In the genomic region with DNA sequence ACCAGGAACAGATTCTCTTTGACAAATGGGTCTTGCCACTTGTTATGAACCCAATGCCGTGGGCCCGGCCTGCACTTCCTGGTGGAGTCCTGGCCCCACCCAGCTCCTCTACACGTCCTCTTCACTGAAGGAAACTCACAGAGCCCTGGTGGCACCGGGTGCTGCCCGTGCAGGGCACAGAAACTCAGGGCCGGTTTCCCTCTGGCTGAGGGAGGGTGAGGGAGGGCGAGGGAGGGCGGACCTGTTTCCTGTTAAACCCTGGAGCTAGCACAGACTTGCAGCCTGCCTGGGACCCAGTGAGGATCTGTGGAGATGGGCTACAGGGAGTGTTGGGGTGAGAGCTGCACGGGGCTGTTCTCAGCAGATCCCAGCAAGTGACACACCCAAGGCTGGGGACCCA, we compare ENCODE assay signal across 18 cellular contexts.
DNase-seq lines count a peak whose midpoint lies in the region; ATAC-seq and TF ChIP-seq lines count a peak whose summit lies in the region.
"Had no signal": no experiment of that assay in that cellular context is flagged by ENCODE, and none has a peak within 500 bp of the region (broad histone marks: within the 10 kb centered on the region; RNA-seq: fewer than 3 reads in every experiment).

No MANE protein-coding gene starts in this region.

- no peaks in the 10 kb centered on the region for H3K9me2 ChIP-seq in SK-N-SH

- TF ChIP-seq EP300 in SK-N-SH (IDR thresholded peaks at IDR 0.05; ENCODE audit: borderline replicate concordance in 1 of 2, low read depth in 1 of 2, low read length in 1 of 2) = no peak

- no peak overlapping the region for H3K4me3 ChIP-seq in SK-N-SH (ENCODE audit: low read depth in 2 of 2, low read length in 1 of 2)
- H3K4me3 ChIP-seq in mucosa of descending colon = no peak overlapping the region
- H3K4me3 ChIP-seq: MG63, SJCRH30 had no signal

- CTCF ChIA-PET in SK-N-SH (lab: Yijun Ruan, JAX) = interaction anchor here (1.5 to 1.6 kb wide), 2 partner anchors 16 to 40 kb away, joined by 3 to 4 read pairs; no protein-coding TSS in a partner anchor

- WGBS in SK-N-SH (ENCODE audit: low lambda C conversion rate) = 25% methylated on average over 7 of the region's 9 CpGs

- no peak overlapping the region for H3K4me2 ChIP-seq in SK-N-SH

- no peaks in the 10 kb centered on the region for H3K79me2 ChIP-seq in SK-N-SH (ENCODE audit: insufficient read depth)

- H3K36me3 ChIP-seq in SK-N-SH (replicated peaks in 1 of 2; ENCODE audit: control insufficient read depth in 1 of 2, insufficient read depth in 2 of 2, low read length in 1 of 2) (no peaks in the 10 kb centered on the region), mucosa of descending colon (ENCODE audit: low read depth) (no peaks in the 10 kb centered on the region)
- H3K36me3 ChIP-seq: MG63, SJCRH30 had no signal

- DNase-seq in SK-N-SH (peak; percentile 75), UCSD-AML1 (lab: John Stamatoyannopoulos, UW; ENCODE audit: unreplicated experiment) (peak; percentile 14), mucosa of descending colon (peak in 1 of 3 donors; percentile 24), globus pallidus (ENCODE audit: low spot score) (no peak), HUDEP-2 (lab: John Stamatoyannopoulos, UW; ENCODE audit: unreplicated experiment in 76 of 76) (no peak), dermis blood vessel endothelial cell (no peak)
- DNase-seq in stimulated activated CD4-positive, alpha-beta T cell treated with anti-CD3 and anti-CD28 coated beads, Interleukin-15, amount 100 ng/mL, for 24 hours = no peak
- DNase-seq: 8988T, Caco-2, DMS79 treated with DMSO at 0.1 percent for 48 hours, MG63, NCI-H1105, NCI-H1930, NCI-H510A treated with DMSO at 0.1 percent for 48 hours, SJCRH30 had no signal

- no peaks in the 10 kb centered on the region for H4K20me1 ChIP-seq in SK-N-SH (ENCODE audit: insufficient read depth)

- TF ChIP-seq RAD21 in SK-N-SH (IDR thresholded peaks at IDR 0.05; ENCODE audit: low read length) = no peak

- H3K9me3 ChIP-seq in SK-N-SH (peaks cover 5% of the 10 kb centered on the region; the same call in 1 of the 2 replicates), mucosa of descending colon (no peaks in the 10 kb centered on the region)
- H3K9me3 ChIP-seq: Caco-2, MG63, SJCRH30 had no signal

- ATAC-seq in SK-N-SH treated with all-trans-retinoic acid at 6 μM for 48 hours (no peak), mucosa of descending colon (peak; percentile 57)

- H3K4me1 ChIP-seq in SK-N-SH (ENCODE audit: control insufficient read depth in 1 of 2, insufficient read depth in 2 of 2, low read depth in 1 of 2, low read length in 1 of 2) = peaks cover 0 to 20% of the 10 kb centered on the region in 2 experiments; a peak in 1 of 4 replicates
- no peaks in the 10 kb centered on the region for H3K4me1 ChIP-seq in mucosa of descending colon (ENCODE audit: low read depth)
- H3K4me1 ChIP-seq: Caco-2, SJCRH30 had no signal

- no peaks in the 10 kb centered on the region for H3F3A ChIP-seq in SK-N-SH (replicated peaks; ENCODE audit: insufficient read depth)

- H2AFZ ChIP-seq in SK-N-SH (ENCODE audit: low read depth) = no peak overlapping the region

- peak overlapping the region in 1 of 2 experiments; percentile 20; a peak in 1 of 4 replicates for H3K27ac ChIP-seq in SK-N-SH (ENCODE audit: low read depth in 2 of 2, low read length in 1 of 2)
- H3K27ac ChIP-seq: C4-2B, HL-60, SJCRH30 had no signal

- no peaks in the 10 kb centered on the region for H3K27me3 ChIP-seq in SK-N-SH (ENCODE audit: insufficient read depth)
- H3K27me3 ChIP-seq: MG63 had no signal

- TF ChIP-seq CTCF in SK-N-SH (IDR thresholded peaks at IDR 0.05) = no peak
- no peak for TF ChIP-seq CTCF in mucosa of descending colon (IDR thresholded peaks at IDR 0.05)

- POLR2A ChIA-PET in SK-N-SH (lab: Yijun Ruan, JAX) = interaction anchor here (0.5 kb wide), 1 partner anchor 88 kb away, joined by 3 read pairs; no protein-coding TSS in a partner anchor

- intact Hi-C loops in mucosa of descending colon (cut with DNase I, micrococcal nuclease) = no loop called here

- H3K9ac ChIP-seq in SK-N-SH = no peak overlapping the region

TF ChIP-seq in SK-N-SH, 30 proteins besides CTCF, POLR2A, EP300 and RAD21:
- TF ChIP-seq MXI1 (IDR thresholded peaks at IDR 0.05; ENCODE audit: low read depth, low read length) = no peak
- no peak for TF ChIP-seq FOXJ3 (CRISPR knock-in tag; IDR thresholded peaks at IDR 0.05)
- TF ChIP-seq FOSL2 (IDR thresholded peaks at IDR 0.05; ENCODE audit: borderline replicate concordance, low read depth) = no peak
- no peak for TF ChIP-seq JUND (IDR thresholded peaks at IDR 0.05)
- TF ChIP-seq, protein P1, sequence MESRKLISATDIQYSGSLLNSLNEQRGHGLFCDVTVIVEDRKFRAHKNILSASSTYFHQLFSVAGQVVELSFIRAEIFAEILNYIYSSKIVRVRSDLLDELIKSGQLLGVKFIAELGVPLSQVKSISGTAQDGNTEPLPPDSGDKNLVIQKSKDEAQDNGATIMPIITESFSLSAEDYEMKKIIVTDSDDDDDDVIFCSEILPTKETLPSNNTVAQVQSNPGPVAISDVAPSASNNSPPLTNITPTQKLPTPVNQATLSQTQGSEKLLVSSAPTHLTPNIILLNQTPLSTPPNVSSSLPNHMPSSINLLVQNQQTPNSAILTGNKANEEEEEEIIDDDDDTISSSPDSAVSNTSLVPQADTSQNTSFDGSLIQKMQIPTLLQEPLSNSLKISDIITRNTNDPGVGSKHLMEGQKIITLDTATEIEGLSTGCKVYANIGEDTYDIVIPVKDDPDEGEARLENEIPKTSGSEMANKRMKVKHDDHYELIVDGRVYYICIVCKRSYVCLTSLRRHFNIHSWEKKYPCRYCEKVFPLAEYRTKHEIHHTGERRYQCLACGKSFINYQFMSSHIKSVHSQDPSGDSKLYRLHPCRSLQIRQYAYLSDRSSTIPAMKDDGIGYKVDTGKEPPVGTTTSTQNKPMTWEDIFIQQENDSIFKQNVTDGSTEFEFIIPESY (IDR thresholded peaks at IDR 0.05; ENCODE audit: borderline replicate concordance, low read depth) = no peak
- no peak for TF ChIP-seq SIN3A (IDR thresholded peaks at IDR 0.05; ENCODE audit: borderline replicate concordance, low read depth, low read length)
- TF ChIP-seq EZH2phosphoT487 (IDR thresholded peaks at IDR 0.05; ENCODE audit: borderline replicate concordance, low read depth) = no peak

TF ChIP-seq in SK-N-SH treated with all-trans-retinoic acid at 6 μM for 48 hours, 23 proteins besides CTCF, POLR2A, EP300 and RAD21:
- TF ChIP-seq ZNF565 (CRISPR knock-in tag; conservative IDR thresholded peaks at IDR 0.05; ENCODE audit: low read depth) (no peak), ZC3H10 (CRISPR knock-in tag; IDR thresholded peaks at IDR 0.05) (no peak), TCF4 (CRISPR knock-in tag; IDR thresholded peaks at IDR 0.05; ENCODE audit: borderline replicate concordance) (no peak), ESRRG (CRISPR knock-in tag; IDR thresholded peaks at IDR 0.05) (no peak), ZFP30 (CRISPR knock-in tag; IDR thresholded peaks at IDR 0.05) (no peak), SNAI2 (CRISPR knock-in tag; IDR thresholded peaks at IDR 0.05) (no peak), GLIS3 (CRISPR knock-in tag; IDR thresholded peaks at IDR 0.05) (no peak), ZNF8 (CRISPR knock-in tag; IDR thresholded peaks at IDR 0.05) (no peak), ARNTL (CRISPR knock-in tag; IDR thresholded peaks at IDR 0.05; ENCODE audit: borderline replicate concordance, low read depth) (no peak)
- TF ChIP-seq, protein P2, sequence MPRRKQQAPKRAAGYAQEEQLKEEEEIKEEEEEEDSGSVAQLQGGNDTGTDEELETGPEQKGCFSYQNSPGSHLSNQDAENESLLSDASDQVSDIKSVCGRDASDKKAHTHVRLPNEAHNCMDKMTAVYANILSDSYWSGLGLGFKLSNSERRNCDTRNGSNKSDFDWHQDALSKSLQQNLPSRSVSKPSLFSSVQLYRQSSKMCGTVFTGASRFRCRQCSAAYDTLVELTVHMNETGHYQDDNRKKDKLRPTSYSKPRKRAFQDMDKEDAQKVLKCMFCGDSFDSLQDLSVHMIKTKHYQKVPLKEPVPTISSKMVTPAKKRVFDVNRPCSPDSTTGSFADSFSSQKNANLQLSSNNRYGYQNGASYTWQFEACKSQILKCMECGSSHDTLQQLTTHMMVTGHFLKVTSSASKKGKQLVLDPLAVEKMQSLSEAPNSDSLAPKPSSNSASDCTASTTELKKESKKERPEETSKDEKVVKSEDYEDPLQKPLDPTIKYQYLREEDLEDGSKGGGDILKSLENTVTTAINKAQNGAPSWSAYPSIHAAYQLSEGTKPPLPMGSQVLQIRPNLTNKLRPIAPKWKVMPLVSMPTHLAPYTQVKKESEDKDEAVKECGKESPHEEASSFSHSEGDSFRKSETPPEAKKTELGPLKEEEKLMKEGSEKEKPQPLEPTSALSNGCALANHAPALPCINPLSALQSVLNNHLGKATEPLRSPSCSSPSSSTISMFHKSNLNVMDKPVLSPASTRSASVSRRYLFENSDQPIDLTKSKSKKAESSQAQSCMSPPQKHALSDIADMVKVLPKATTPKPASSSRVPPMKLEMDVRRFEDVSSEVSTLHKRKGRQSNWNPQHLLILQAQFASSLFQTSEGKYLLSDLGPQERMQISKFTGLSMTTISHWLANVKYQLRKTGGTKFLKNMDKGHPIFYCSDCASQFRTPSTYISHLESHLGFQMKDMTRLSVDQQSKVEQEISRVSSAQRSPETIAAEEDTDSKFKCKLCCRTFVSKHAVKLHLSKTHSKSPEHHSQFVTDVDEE (CRISPR knock-in tag; IDR thresholded peaks at IDR 0.05) = no peak
- TF ChIP-seq, protein P3, sequence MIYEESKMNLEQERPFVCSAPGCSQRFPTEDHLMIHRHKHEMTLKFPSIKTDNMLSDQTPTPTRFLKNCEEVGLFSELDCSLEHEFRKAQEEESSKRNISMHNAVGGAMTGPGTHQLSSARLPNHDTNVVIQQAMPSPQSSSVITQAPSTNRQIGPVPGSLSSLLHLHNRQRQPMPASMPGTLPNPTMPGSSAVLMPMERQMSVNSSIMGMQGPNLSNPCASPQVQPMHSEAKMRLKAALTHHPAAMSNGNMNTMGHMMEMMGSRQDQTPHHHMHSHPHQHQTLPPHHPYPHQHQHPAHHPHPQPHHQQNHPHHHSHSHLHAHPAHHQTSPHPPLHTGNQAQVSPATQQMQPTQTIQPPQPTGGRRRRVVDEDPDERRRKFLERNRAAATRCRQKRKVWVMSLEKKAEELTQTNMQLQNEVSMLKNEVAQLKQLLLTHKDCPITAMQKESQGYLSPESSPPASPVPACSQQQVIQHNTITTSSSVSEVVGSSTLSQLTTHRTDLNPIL (CRISPR knock-in tag; IDR thresholded peaks at IDR 0.05; ENCODE audit: low read depth) = no peak

Comparison
In these comparisons a context has a peak if more than half of its experiments do, and no peak if none do; other contexts are left out.
1. DNase-seq: peak in SK-N-SH (single experiment) and UCSD-AML1 (single experiment); none in stimulated activated CD4-positive, alpha-beta T cell treated with anti-CD3 and anti-CD28 coated beads, Interleukin-15, amount 100 ng/mL, for 24 hours (single experiment), globus pallidus (single experiment), HUDEP-2 (0 of 76) and dermis blood vessel endothelial cell (single experiment).